ENCODE assay signal across 12 cellular contexts in genomic region chr6:56690519-56691200, GRCh38. TPM values are rescaled to one million over a fixed set of nuclear protein-coding genes. Genes with fewer than 3 reads are reported as not detected.
A peak's percentile ranks its signal among the peaks of the same experiment; 100 is the strongest.
DNase-seq lines count a peak whose midpoint lies in the region; ATAC-seq and TF ChIP-seq lines count a peak whose summit lies in the region.
"Had no signal": no experiment of that assay in that cellular context is flagged by ENCODE, and none has a peak within 500 bp of the region (broad histone marks: within the 10 kb centered on the region; RNA-seq: fewer than 3 reads in every experiment).

No MANE protein-coding gene starts in this region.

- no peak overlapping the region; the same call in 1 of the 2 replicates for H3K27ac ChIP-seq in KMS-11
- peak overlapping the region; percentile 52 to 74 for H3K27ac ChIP-seq in lung (ENCODE audit: low read depth in 1 of 2, low read length in 1 of 2)

- H3K4me2 ChIP-seq in KMS-11 = peak overlapping the region; percentile 57

- no peaks in the 10 kb centered on the region; the same call in 1 of the 2 replicates for H4K20me1 ChIP-seq in KMS-11 (ENCODE audit: insufficient read depth)

- 54 to 64% methylated on average over 4 of the region's 4 CpGs for WGBS in lung, 2 donors

- TF ChIP-seq CTCF in KMS-11 (conservative IDR thresholded peaks at IDR 0.05; ENCODE audit: low read depth, low read length) = no peak
- TF ChIP-seq CTCF in lung (IDR thresholded peaks at IDR 0.05; ENCODE audit: control extremely low read depth, extremely low read depth) = no peak

- H3K4me3 ChIP-seq in KMS-11 (IDR thresholded peaks at IDR 0.05; ENCODE audit: insufficient read depth, low read depth, low read length) (no peak overlapping the region), lung (no peak overlapping the region)

- H3K79me2 ChIP-seq in KMS-11 (ENCODE audit: insufficient read depth, low read depth) = peaks cover 20% of the 10 kb centered on the region; the same call in 1 of the 2 replicates

- ATAC-seq in lung (ENCODE audit: insufficient read depth, low FRiP score) (no peak), GM21367 (IDR thresholded peaks at IDR 0.05; ENCODE audit: unreplicated experiment) (no peak), GM21447 (IDR thresholded peaks at IDR 0.05; ENCODE audit: unreplicated experiment) (no peak)
- ATAC-seq: esophagus mucosa; stimulated activated naive CD8-positive, alpha-beta T cell treated with anti-CD3 and anti-CD28 coated beads, Interleukin-15, amount 100 ng/mL, for 72 hours had no signal

- in situ Hi-C loops in KBM-7 (cut with MboI; ENCODE audit: low pct_unique_long_range_greater_than_20kb, low sequenced_read_pairs) = no loop called here

- no peaks in the 10 kb centered on the region for H3K9me3 ChIP-seq in lung (ENCODE audit: control insufficient read depth in 2 of 2, insufficient read depth in 1 of 2, low read length in 1 of 2)

- no peaks in the 10 kb centered on the region for H3K27me3 ChIP-seq in KMS-11 (ENCODE audit: insufficient read depth, low read depth)
- no peaks in the 10 kb centered on the region for H3K27me3 ChIP-seq in lung (ENCODE audit: control insufficient read depth, insufficient read depth)

- no peak overlapping the region for H3K9ac ChIP-seq in KMS-11

- H3K36me3 ChIP-seq in KMS-11 (ENCODE audit: insufficient read depth) (no peaks in the 10 kb centered on the region), lung (ENCODE audit: control insufficient read depth in 2 of 2, insufficient read depth in 2 of 2, low read length in 2 of 2) (no peaks in the 10 kb centered on the region)

- H3K4me1 ChIP-seq in KMS-11 (ENCODE audit: low read depth, poor library complexity, severe bottlenecking) = peaks cover 62% of the 10 kb centered on the region
- peaks cover 0 to 13% of the 10 kb centered on the region in 2 donors for H3K4me1 ChIP-seq in lung (ENCODE audit: control insufficient read depth in 2 of 2, insufficient read depth in 2 of 2, low read length in 2 of 2)

- H2AFZ ChIP-seq in KMS-11 (ENCODE audit: low read depth) = no peak overlapping the region

- DNase-seq in A172 (ENCODE audit: low spot score) (peak; percentile 66), dedifferentiated amniotic fluid mesenchymal stem cell (ENCODE audit: extremely low spot score) (peak; percentile 76), lung (ENCODE audit: low spot score) (no peak), islet precursor cell (no peak), KBM-7 (no peak)
- DNase-seq: activated T-cell treated with anti-CD3 and anti-CD28 coated beads for 4 hours; CD4-positive, CD25-positive, alpha-beta regulatory T cell; stimulated activated naive CD8-positive, alpha-beta T cell treated with anti-CD3 and anti-CD28 coated beads, Interleukin-15, amount 100 ng/mL, for 72 hours had no signal

RNA-seq across cellular contexts. Expression of gene DST, which starts 48.0 kb away (rescaled TPM):
- 153 and 189 TPM in 2 replicates for total RNA-seq in A172 (2014; rRNA removed; shearing (Covaris generic))
- 100 to 1,000 TPM; 340 to 835 TPM for total RNA-seq in lung
- polyA plus RNA-seq in lung = 10 to 100 TPM; 40.7 to 62.6 TPM

Comparison
In these comparisons a context has a peak if more than half of its experiments do, and no peak if none do; other contexts are left out.
1. DNase-seq: peak in A172 (single experiment) and dedifferentiated amniotic fluid mesenchymal stem cell (single experiment); none in lung (single experiment), islet precursor cell (single experiment) and KBM-7 (single experiment).